20 cellular contexts compared by ENCODE assay signal in genomic region chr7:105745681-105746330, GRCh38.
"Had no signal": no experiment of that assay in that cellular context is flagged by ENCODE, and none has a peak within 500 bp of the region (broad histone marks: within the 10 kb centered on the region; RNA-seq: fewer than 3 reads in every experiment).

No MANE protein-coding gene starts in this region.

- H3K4me1 ChIP-seq: body of pancreas, foreskin keratinocyte, prostate gland, suprapubic skin had no signal

- H3K27me3 ChIP-seq: body of pancreas, foreskin keratinocyte, suprapubic skin had no signal

- DNase-seq: activated CD4-positive, alpha-beta T cell treated with anti-CD3 and anti-CD28 coated beads for 4 hours; activated CD8-positive, alpha-beta memory T cell treated with anti-CD3 and anti-CD28 coated beads, Interleukin-2, amount 50 U/mL, for 4 hours; activated CD8-positive, alpha-beta T cell treated with anti-CD3 and anti-CD28 coated beads for 36 hours; activated naive CD8-positive, alpha-beta T cell treated with anti-CD3 and anti-CD28 coated beads for 36 hours; activated T-cell treated with anti-CD3 and anti-CD28 coated beads, Interleukin-2, amount 50 U/mL, for 48 hours; amygdala; body of pancreas; cortex of kidney; effector memory CD4-positive, alpha-beta T cell; foreskin keratinocyte; glutamatergic neuron; hypothalamus; right cardiac atrium; small intestine; stimulated activated CD4-positive, alpha-beta T cell treated with anti-CD3 and anti-CD28 coated beads, Interleukin-4, amount 100 ng/mL, for 24 hours; stimulated activated CD8-positive, alpha-beta memory T cell treated with anti-CD3 and anti-CD28 coated beads, Interleukin-4, amount 100 ng/mL, for 48 hours; trophoblast cell; WERI-Rb-1 had no signal

- H3K9me3 ChIP-seq: body of pancreas, prostate gland, suprapubic skin had no signal

- ATAC-seq: activated CD8-positive, alpha-beta T cell treated with anti-CD3 and anti-CD28 coated beads for 36 hours; body of pancreas; foreskin keratinocyte; right cardiac atrium had no signal

- H3K4me3 ChIP-seq: body of pancreas, prostate gland, suprapubic skin had no signal

- H3K36me3 ChIP-seq: prostate gland, WERI-Rb-1 had no signal

- H3K27ac ChIP-seq: body of pancreas, foreskin keratinocyte, prostate gland, suprapubic skin, WERI-Rb-1 had no signal
